13 cellular contexts compared by ENCODE assay signal in genomic region chr3:33732394-33732793, GRCh38. TPM values are rescaled to one million over a fixed set of nuclear protein-coding genes. Genes with fewer than 3 reads are reported as not detected.
DNase-seq lines count a peak whose midpoint lies in the region; ATAC-seq and TF ChIP-seq lines count a peak whose summit lies in the region.
"Had no signal": no experiment of that assay in that cellular context is flagged by ENCODE, and none has a peak within 500 bp of the region (broad histone marks: within the 10 kb centered on the region; RNA-seq: fewer than 3 reads in every experiment).

No MANE protein-coding gene starts in this region.

- H3K4me1 Mint-ChIP-seq in natural killer cell = no peaks in the 10 kb centered on the region
- no peaks in the 10 kb centered on the region for H3K4me1 Mint-ChIP-seq in natural killer cell treated with Interleukin-12 subunit alpha and Interleukin-12 subunit beta and Interleukin-15 and Interleukin-18, amount 100 ng/mL, for 72 hours (ENCODE audit: low read depth in 2 of 2)
- H3K4me1 Mint-ChIP-seq in endothelial cell (ENCODE audit: unreplicated experiment) = no peaks in the 10 kb centered on the region
- no peaks in the 10 kb centered on the region for H3K4me1 Mint-ChIP-seq in activated T-helper 1 cell treated with anti-CD3 and anti-CD28 coated beads, Interleukin-12 subunit alpha, Interleukin-12 subunit beta, Interleukin-2, Interleukin-4 antibody, amounts not matched to agents 30 ng/mL and 10 ng/mL and 1 ng/mL, durations not matched to agents 14 hours and 24 hours and 36 hours (ENCODE audit: low read depth)

- H3K27ac Mint-ChIP-seq in natural killer cell (no peak overlapping the region), endothelial cell (ENCODE audit: unreplicated experiment) (no peak overlapping the region)
- no peak overlapping the region for H3K27ac Mint-ChIP-seq in natural killer cell treated with Interleukin-12 subunit alpha and Interleukin-12 subunit beta and Interleukin-15 and Interleukin-18, amount 100 ng/mL, for 72 hours
- H3K27ac Mint-ChIP-seq in activated T-helper 1 cell treated with anti-CD3 and anti-CD28 coated beads, Interleukin-12 subunit alpha, Interleukin-12 subunit beta, Interleukin-2, Interleukin-4 antibody, amounts not matched to agents 30 ng/mL and 10 ng/mL and 1 ng/mL, durations not matched to agents 14 hours and 24 hours and 36 hours = no peak overlapping the region
- H3K27ac Mint-ChIP-seq: naive thymus-derived CD8-positive, alpha-beta T cell had no signal

- H3K9me3 ChIP-seq in Panc1 (ENCODE audit: control insufficient read depth, insufficient read depth, low read depth, low read length) (no peaks in the 10 kb centered on the region), thoracic aorta (no peaks in the 10 kb centered on the region), aorta (ENCODE audit: control insufficient read depth, low read length) (no peaks in the 10 kb centered on the region)
- H3K9me3 ChIP-seq: SJSA1 had no signal

- peaks cover 2 to 4% of the 10 kb centered on the region in 2 donors for H3K9me3 Mint-ChIP-seq in natural killer cell
- H3K9me3 Mint-ChIP-seq in natural killer cell treated with Interleukin-12 subunit alpha and Interleukin-12 subunit beta and Interleukin-15 and Interleukin-18, amount 100 ng/mL, for 72 hours = peaks cover 3% of the 10 kb centered on the region
- H3K9me3 Mint-ChIP-seq in endothelial cell (ENCODE audit: unreplicated experiment) = no peaks in the 10 kb centered on the region
- H3K9me3 Mint-ChIP-seq in activated T-helper 1 cell treated with anti-CD3 and anti-CD28 coated beads, Interleukin-12 subunit alpha, Interleukin-12 subunit beta, Interleukin-2, Interleukin-4 antibody, amounts not matched to agents 30 ng/mL and 10 ng/mL and 1 ng/mL, durations not matched to agents 14 hours and 24 hours and 36 hours = peaks cover 16% of the 10 kb centered on the region

- WGBS in aorta, 2 donors = 96 to 98% methylated on average over 3 of the region's 3 CpGs

- H3K4me1 ChIP-seq in Panc1 (ENCODE audit: control insufficient read depth, insufficient read depth, low read length) = no peaks in the 10 kb centered on the region
- H3K4me1 ChIP-seq in thoracic aorta (ENCODE audit: control insufficient read depth in 1 of 2, low read depth in 2 of 2) = no peaks in the 10 kb centered on the region
- H3K4me1 ChIP-seq in aorta (ENCODE audit: control insufficient read depth in 1 of 2, insufficient read depth in 2 of 2, low read length in 2 of 2) = no peaks in the 10 kb centered on the region
- H3K4me1 ChIP-seq: Caco-2, SJSA1, tibial artery had no signal

- ATAC-seq in natural killer cell (peak in 2 of 3 donors; percentile 54 to 57), Panc1 (no peak), thoracic aorta (ENCODE audit: insufficient number of reproducible peaks, low FRiP score, low read depth) (no peak), HG02759 (IDR thresholded peaks at IDR 0.05; ENCODE audit: unreplicated experiment) (no peak), aorta (ENCODE audit: low FRiP score) (no peak)
- ATAC-seq in natural killer cell treated with Interleukin-12 subunit alpha and Interleukin-12 subunit beta and Interleukin-15 and Interleukin-18, amount 100 ng/mL, for 72 hours = no peak
- ATAC-seq: naive thymus-derived CD8-positive, alpha-beta T cell had no signal

- H3K36me3 Mint-ChIP-seq in natural killer cell (peaks cover 7% of the 10 kb centered on the region), endothelial cell (ENCODE audit: low read depth, unreplicated experiment) (no peaks in the 10 kb centered on the region)
- peaks cover 6% of the 10 kb centered on the region for H3K36me3 Mint-ChIP-seq in natural killer cell treated with Interleukin-12 subunit alpha and Interleukin-12 subunit beta and Interleukin-15 and Interleukin-18, amount 100 ng/mL, for 72 hours
- H3K36me3 Mint-ChIP-seq in activated T-helper 1 cell treated with anti-CD3 and anti-CD28 coated beads, Interleukin-12 subunit alpha, Interleukin-12 subunit beta, Interleukin-2, Interleukin-4 antibody, amounts not matched to agents 30 ng/mL and 10 ng/mL and 1 ng/mL, durations not matched to agents 14 hours and 24 hours and 36 hours (ENCODE audit: low read depth) = peaks cover 1% of the 10 kb centered on the region
- H3K36me3 Mint-ChIP-seq: naive thymus-derived CD8-positive, alpha-beta T cell had no signal

- H3K27me3 Mint-ChIP-seq in natural killer cell (ENCODE audit: low read depth in 2 of 2) (peaks cover under 1 to 30% of the 10 kb centered on the region in 2 donors), endothelial cell (ENCODE audit: unreplicated experiment) (no peaks in the 10 kb centered on the region)
- H3K27me3 Mint-ChIP-seq in natural killer cell treated with Interleukin-12 subunit alpha and Interleukin-12 subunit beta and Interleukin-15 and Interleukin-18, amount 100 ng/mL, for 72 hours = peaks cover 15 to 25% of the 10 kb centered on the region in 2 donors
- H3K27me3 Mint-ChIP-seq in activated T-helper 1 cell treated with anti-CD3 and anti-CD28 coated beads, Interleukin-12 subunit alpha, Interleukin-12 subunit beta, Interleukin-2, Interleukin-4 antibody, amounts not matched to agents 30 ng/mL and 10 ng/mL and 1 ng/mL, durations not matched to agents 14 hours and 24 hours and 36 hours (ENCODE audit: insufficient read depth) = peaks cover 10% of the 10 kb centered on the region

- no peak for DNase-seq in natural killer cell
- no peak for DNase-seq in natural killer cell treated with Interleukin-12 subunit alpha and Interleukin-12 subunit beta and Interleukin-15 and Interleukin-18, amount 100 ng/mL, for 72 hours (ENCODE audit: low spot score)
- DNase-seq in Panc1 (ENCODE audit: low read depth, low spot score) = no peak
- no peak for DNase-seq in endothelial cell (ENCODE audit: low spot score)
- DNase-seq in thoracic aorta (ENCODE audit: low spot score) = no peak
- DNase-seq in aorta = no peak
- no peak for DNase-seq in activated T-helper 1 cell treated with anti-CD3 and anti-CD28 coated beads, Interleukin-12 subunit alpha, Interleukin-12 subunit beta, Interleukin-2, Interleukin-4 antibody, amounts not matched to agents 30 ng/mL and 10 ng/mL and 1 ng/mL, durations not matched to agents 14 hours and 24 hours and 36 hours (ENCODE audit: low spot score)
- DNase-seq: NCI-H2029, tibial artery had no signal

- POLR2A ChIA-PET in Panc1 (lab: Charles Lee) = no interaction called here

- H3K36me3 ChIP-seq in Panc1 (ENCODE audit: control insufficient read depth, insufficient read depth, low read length) (no peaks in the 10 kb centered on the region), thoracic aorta (no peaks in the 10 kb centered on the region), aorta (ENCODE audit: control insufficient read depth in 1 of 2, insufficient read depth in 2 of 2, low read length in 1 of 2) (no peaks in the 10 kb centered on the region)
- H3K36me3 ChIP-seq: SJSA1, tibial artery had no signal

- H3K4me3 ChIP-seq in Panc1 (ENCODE audit: low read depth in 2 of 2, low read length in 2 of 2) (no peak overlapping the region), thoracic aorta (no peak overlapping the region), aorta (ENCODE audit: low read length in 2 of 2) (no peak overlapping the region)
- H3K4me3 ChIP-seq: SJSA1, tibial artery had no signal

- intact Hi-C loops in natural killer cell (cut with micrococcal nuclease) (no loop called here), Panc1 (cut with micrococcal nuclease; ENCODE audit: unreplicated experiment) (no loop called here), aorta (cut with DNase I) (no loop called here)
- intact Hi-C loops in activated T-helper 1 cell treated with anti-CD3 and anti-CD28 coated beads, Interleukin-12 subunit alpha, Interleukin-12 subunit beta, Interleukin-2, Interleukin-4 antibody, amounts not matched to agents 30 ng/mL and 10 ng/mL and 1 ng/mL, durations not matched to agents 14 hours and 24 hours and 36 hours (cut with micrococcal nuclease) = no loop called here

- no TSS peak for BruUV-seq in Panc1 (replicated peaks; lab: Mats Ljungman, UMichigan)

- no peak overlapping the region for H3K4me3 Mint-ChIP-seq in natural killer cell
- no peak overlapping the region for H3K4me3 Mint-ChIP-seq in natural killer cell treated with Interleukin-12 subunit alpha and Interleukin-12 subunit beta and Interleukin-15 and Interleukin-18, amount 100 ng/mL, for 72 hours
- H3K4me3 Mint-ChIP-seq in endothelial cell (ENCODE audit: unreplicated experiment) = no peak overlapping the region
- H3K4me3 Mint-ChIP-seq in activated T-helper 1 cell treated with anti-CD3 and anti-CD28 coated beads, Interleukin-12 subunit alpha, Interleukin-12 subunit beta, Interleukin-2, Interleukin-4 antibody, amounts not matched to agents 30 ng/mL and 10 ng/mL and 1 ng/mL, durations not matched to agents 14 hours and 24 hours and 36 hours = no peak overlapping the region
- H3K4me3 Mint-ChIP-seq: naive thymus-derived CD8-positive, alpha-beta T cell had no signal

- no peak for TF ChIP-seq CTCF in natural killer cell (IDR thresholded peaks at IDR 0.05)
- peak; percentile 54 for TF ChIP-seq CTCF in Panc1 (IDR thresholded peaks at IDR 0.05)
- peak; percentile 49 for TF ChIP-seq CTCF in endothelial cell (IDR thresholded peaks at IDR 0.05; ENCODE audit: unreplicated experiment)
- peak; percentile 19 for TF ChIP-seq CTCF in thoracic aorta (IDR thresholded peaks at IDR 0.05)

- H3K27me3 ChIP-seq in Panc1 (ENCODE audit: control insufficient read depth, insufficient read depth, low read length) = no peaks in the 10 kb centered on the region
- H3K27me3 ChIP-seq in thoracic aorta (replicated peaks; ENCODE audit: insufficient read depth) = no peaks in the 10 kb centered on the region
- no peaks in the 10 kb centered on the region for H3K27me3 ChIP-seq in aorta (ENCODE audit: control insufficient read depth in 1 of 2, insufficient read depth in 2 of 2, low read length in 1 of 2)
- H3K27me3 ChIP-seq: SJSA1, tibial artery had no signal

- in situ Hi-C loops in Panc1 (cut with HindIII; ENCODE audit: low pct_unique_long_range_greater_than_20kb, low sequenced_read_pairs) = no loop called here

- H3K27ac ChIP-seq in Panc1 (ENCODE audit: low read length) = no peak overlapping the region
- no peak overlapping the region for H3K27ac ChIP-seq in thoracic aorta
- no peak overlapping the region for H3K27ac ChIP-seq in aorta (ENCODE audit: low read depth in 1 of 2, low read length in 2 of 2)
- H3K27ac ChIP-seq: SJSA1, tibial artery had no signal

- CTCF ChIA-PET in Panc1 (lab: Charles Lee) = no interaction called here

RNA-seq across cellular contexts. Expression of gene CLASP2, which starts 14.3 kb away (rescaled TPM):
- 100 to 1,000 TPM in 1 of 3 donors, 10 to 100 TPM in 2; 93.8 to 109 (median 99.3) TPM for total RNA-seq in natural killer cell
- 10 to 100 TPM; 73.8 to 82.3 TPM for total RNA-seq in natural killer cell treated with Interleukin-12 subunit alpha and Interleukin-12 subunit beta and Interleukin-15 and Interleukin-18, amount 100 ng/mL, for 72 hours
- total RNA-seq in Panc1 (2021; ENCODE audit: unreplicated experiment) = 40.4 TPM
- polyA plus RNA-seq in Panc1 (2012; ENCODE audit: insufficient read length) = 11.3 TPM
- total RNA-seq in endothelial cell (ENCODE audit: unreplicated experiment) = 42.0 TPM
- 100 to 1,000 TPM; 122 to 126 TPM for total RNA-seq in thoracic aorta
- total RNA-seq in aorta = 100 to 1,000 TPM; 103 to 168 TPM
- 10 to 100 TPM; 11.9 to 21.4 TPM for polyA plus RNA-seq in aorta
- 61.9 and 67.0 TPM in 2 replicates for total RNA-seq in activated T-helper 1 cell treated with anti-CD3 and anti-CD28 coated beads, Interleukin-12 subunit alpha, Interleukin-12 subunit beta, Interleukin-2, Interleukin-4 antibody, amounts not matched to agents 30 ng/mL and 10 ng/mL and 1 ng/mL, durations not matched to agents 14 hours and 24 hours and 36 hours

Comparison
In these comparisons a context has a peak if more than half of its experiments do, and no peak if none do; other contexts are left out.
1. ATAC-seq: peak in natural killer cell (2 of 3); none in natural killer cell treated with Interleukin-12 subunit alpha and Interleukin-12 subunit beta and Interleukin-15 and Interleukin-18, amount 100 ng/mL, for 72 hours (0 of 2), Panc1 (single experiment), thoracic aorta (single experiment), HG02759 (single experiment) and aorta (single experiment).